Comparison of ENCODE assay signal across 38 cellular contexts in genomic region chr5:90494043-90494442, GRCh38.
"Had no signal": no experiment of that assay in that cellular context is flagged by ENCODE, and none has a peak within 500 bp of the region (broad histone marks: within the 10 kb centered on the region; RNA-seq: fewer than 3 reads in every experiment).

No MANE protein-coding gene starts in this region.

- DNase-seq: activated effector memory CD4-positive, alpha-beta T cell treated with anti-CD3 and anti-CD28 coated beads, Interleukin-2, amount 50 U/mL, for 16 hours; activated effector memory CD4-positive, alpha-beta T cell treated with Interleukin-2 at 50 U/mL for 16 hours; activated gamma-delta T cell; activated gamma-delta T cell treated with Interleukin-2 at 50 U/mL for 16 hours; activated naive CD4-positive, alpha-beta T cell; activated naive CD4-positive, alpha-beta T cell treated with anti-CD3 and anti-CD28 coated beads for 36 hours; activated naive CD4-positive, alpha-beta T cell treated with anti-CD3 and anti-CD28 coated beads, Interleukin-2, amount 10 ng/mL, durations not matched to agents 7 days and 5 days; activated naive CD4-positive, alpha-beta T cell treated with anti-CD3 and anti-CD28 coated beads, Interleukin-2, amount 50 U/mL, for 16 hours; activated naive CD4-positive, alpha-beta T cell treated with Interleukin-2 at 50 U/mL for 16 hours; activated naive CD8-positive, alpha-beta T cell treated with anti-CD3 and anti-CD28 coated beads for 36 hours; activated naive CD8-positive, alpha-beta T cell treated with anti-CD3 and anti-CD28 coated beads, Interleukin-2, amount 10 ng/mL, durations not matched to agents 7 days and 5 days; activated naive CD8-positive, alpha-beta T cell treated with anti-CD3 and anti-CD28 coated beads, Interleukin-2, amount 50 U/mL, for 24 hours; activated T-cell treated with anti-CD3 and anti-CD28 coated beads, Interleukin-2, amount 50 U/mL, for 4 hours; activated T-cell treated with anti-CD3 and anti-CD28 coated beads, Interleukin-2, amount 50 U/mL, for 48 hours; activated T-cell treated with anti-CD3 and anti-CD28 coated beads, Interleukin-2, amount 50 U/mL, for 72 hours; adrenal gland; amniotic stem cell; amygdala; anterior cingulate cortex; aorta; body of pancreas; brain microvascular endothelial cell; caudate nucleus; central memory CD4-positive, alpha-beta T cell; cerebellar nuclear complex had no signal

- H3K4me1 Mint-ChIP-seq: activated naive CD4-positive, alpha-beta T cell treated with anti-CD3 and anti-CD28 coated beads, Interleukin-2, amount 10 ng/mL, durations not matched to agents 7 days and 5 days; activated naive CD4-positive, alpha-beta T cell treated with anti-CD3 and anti-CD28 coated beads, Interleukin-2, amount 50 U/mL, for 24 hours; activated naive CD8-positive, alpha-beta T cell treated with anti-CD3 and anti-CD28 coated beads for 36 hours; activated naive CD8-positive, alpha-beta T cell treated with anti-CD3 and anti-CD28 coated beads, Interleukin-2, amount 10 ng/mL, durations not matched to agents 7 days and 5 days; activated naive CD8-positive, alpha-beta T cell treated with anti-CD3 and anti-CD28 coated beads, Interleukin-2, amount 50 U/mL, for 24 hours; brain; central memory CD8-positive, alpha-beta T cell had no signal

- H3K9me3 ChIP-seq: ascending aorta, body of pancreas, breast epithelium had no signal

- H3K27ac ChIP-seq: adrenal gland, ascending aorta, body of pancreas, brain microvascular endothelial cell, breast epithelium, cardiac muscle cell had no signal

- H3K36me3 ChIP-seq: adrenal gland, ascending aorta, brain microvascular endothelial cell, breast epithelium, cardiac muscle cell had no signal

- H3K27me3 Mint-ChIP-seq: activated naive CD4-positive, alpha-beta T cell treated with anti-CD3 and anti-CD28 coated beads, Interleukin-2, amount 10 ng/mL, durations not matched to agents 7 days and 5 days; activated naive CD4-positive, alpha-beta T cell treated with anti-CD3 and anti-CD28 coated beads, Interleukin-2, amount 50 U/mL, for 24 hours; activated naive CD8-positive, alpha-beta T cell; activated naive CD8-positive, alpha-beta T cell treated with anti-CD3 and anti-CD28 coated beads for 36 hours; activated naive CD8-positive, alpha-beta T cell treated with anti-CD3 and anti-CD28 coated beads, Interleukin-2, amount 10 ng/mL, durations not matched to agents 7 days and 5 days; activated naive CD8-positive, alpha-beta T cell treated with anti-CD3 and anti-CD28 coated beads, Interleukin-2, amount 50 U/mL, for 24 hours; brain; central memory CD8-positive, alpha-beta T cell had no signal

- H3K4me3 ChIP-seq: adrenal gland, ascending aorta, body of pancreas, breast epithelium, cardiac muscle cell had no signal

- H3K4me3 Mint-ChIP-seq: activated naive CD4-positive, alpha-beta T cell treated with anti-CD3 and anti-CD28 coated beads for 36 hours; activated naive CD4-positive, alpha-beta T cell treated with anti-CD3 and anti-CD28 coated beads, Interleukin-2, amount 10 ng/mL, durations not matched to agents 7 days and 5 days; activated naive CD4-positive, alpha-beta T cell treated with anti-CD3 and anti-CD28 coated beads, Interleukin-2, amount 50 U/mL, for 24 hours; activated naive CD8-positive, alpha-beta T cell; activated naive CD8-positive, alpha-beta T cell treated with anti-CD3 and anti-CD28 coated beads for 36 hours; activated naive CD8-positive, alpha-beta T cell treated with anti-CD3 and anti-CD28 coated beads, Interleukin-2, amount 10 ng/mL, durations not matched to agents 7 days and 5 days; activated naive CD8-positive, alpha-beta T cell treated with anti-CD3 and anti-CD28 coated beads, Interleukin-2, amount 50 U/mL, for 24 hours; activated T-cell treated with anti-CD3 and anti-CD28 coated beads, Interleukin-2, amount 50 U/mL, for 4 hours; activated T-cell treated with anti-CD3 and anti-CD28 coated beads, Interleukin-2, amount 50 U/mL, for 72 hours; activated T-helper 1 cell treated with anti-CD3 and anti-CD28 coated beads, Interleukin-12 subunit alpha, Interleukin-12 subunit beta, Interleukin-2, Interleukin-4 antibody, amounts not matched to agents 30 ng/mL and 10 ng/mL and 1 ng/mL, durations not matched to agents 14 hours and 24 hours and 36 hours; activated T-helper 17 cell treated with anti-CD3 and anti-CD28 coated beads, Interleukin-2, amount 50 U/mL, for 72 hours; brain; central memory CD8-positive, alpha-beta T cell had no signal

- H3K36me3 Mint-ChIP-seq: activated naive CD4-positive, alpha-beta T cell treated with anti-CD3 and anti-CD28 coated beads, Interleukin-2, amount 10 ng/mL, durations not matched to agents 7 days and 5 days had no signal

- H3K4me1 ChIP-seq: adrenal gland, ascending aorta, body of pancreas, breast epithelium had no signal

- ATAC-seq: activated naive CD4-positive, alpha-beta T cell treated with anti-CD3 and anti-CD28 coated beads, Interleukin-2, amount 50 U/mL, for 72 hours; activated naive CD8-positive, alpha-beta T cell treated with anti-CD3 and anti-CD28 coated beads, Interleukin-2, amount 50 U/mL, for 24 hours; activated T-cell treated with anti-CD3 and anti-CD28 coated beads, Interleukin-2, amount 50 U/mL, for 4 hours; activated T-cell treated with anti-CD3 and anti-CD28 coated beads, Interleukin-2, amount 50 U/mL, for 72 hours; activated T-helper 17 cell treated with anti-CD3 and anti-CD28 coated beads, Interleukin-2, amount 50 U/mL, for 72 hours; body of pancreas had no signal

- H3K9me3 Mint-ChIP-seq: activated naive CD4-positive, alpha-beta T cell treated with anti-CD3 and anti-CD28 coated beads for 36 hours; activated naive CD4-positive, alpha-beta T cell treated with anti-CD3 and anti-CD28 coated beads, Interleukin-2, amount 10 ng/mL, durations not matched to agents 7 days and 5 days; activated naive CD8-positive, alpha-beta T cell treated with anti-CD3 and anti-CD28 coated beads, Interleukin-2, amount 50 U/mL, for 24 hours; activated T-cell treated with anti-CD3 and anti-CD28 coated beads, Interleukin-2, amount 50 U/mL, for 4 hours; activated T-helper 17 cell treated with anti-CD3 and anti-CD28 coated beads, Interleukin-2, amount 50 U/mL, for 72 hours; central memory CD8-positive, alpha-beta T cell had no signal

- H3K27ac Mint-ChIP-seq: activated naive CD4-positive, alpha-beta T cell treated with anti-CD3 and anti-CD28 coated beads for 36 hours; activated naive CD4-positive, alpha-beta T cell treated with anti-CD3 and anti-CD28 coated beads, Interleukin-2, amount 10 ng/mL, durations not matched to agents 7 days and 5 days; activated naive CD4-positive, alpha-beta T cell treated with anti-CD3 and anti-CD28 coated beads, Interleukin-2, amount 50 U/mL, for 24 hours; activated naive CD4-positive, alpha-beta T cell treated with anti-CD3 and anti-CD28 coated beads, Interleukin-2, amount 50 U/mL, for 72 hours; activated naive CD8-positive, alpha-beta T cell; activated naive CD8-positive, alpha-beta T cell treated with anti-CD3 and anti-CD28 coated beads for 36 hours; activated naive CD8-positive, alpha-beta T cell treated with anti-CD3 and anti-CD28 coated beads, Interleukin-2, amount 10 ng/mL, durations not matched to agents 7 days and 5 days; activated naive CD8-positive, alpha-beta T cell treated with anti-CD3 and anti-CD28 coated beads, Interleukin-2, amount 50 U/mL, for 24 hours; activated T-cell treated with anti-CD3 and anti-CD28 coated beads, Interleukin-2, amount 50 U/mL, for 72 hours; activated T-helper 1 cell treated with anti-CD3 and anti-CD28 coated beads, Interleukin-12 subunit alpha, Interleukin-12 subunit beta, Interleukin-2, Interleukin-4 antibody, amounts not matched to agents 30 ng/mL and 10 ng/mL and 1 ng/mL, durations not matched to agents 14 hours and 24 hours and 36 hours; activated T-helper 17 cell treated with anti-CD3 and anti-CD28 coated beads, Interleukin-2, amount 50 U/mL, for 72 hours; activated T-helper 2 cell treated with anti-CD3 and anti-CD28 coated beads, Interferon-gamma antibody, Interleukin-2, Interleukin-4, amounts not matched to agents 10 μg/mL and 5 μg/mL and 100 μg/mL, durations not matched to agents 14 hours and 24 hours and 36 hours; brain had no signal

- FAIRE-seq: astrocyte, bronchial epithelial cell had no signal

- H3K27me3 ChIP-seq: adrenal gland, ascending aorta, brain microvascular endothelial cell, breast epithelium, cardiac muscle cell had no signal
